In genomic region chr2:134410831-134411231, GRCh38 we compare ENCODE assay signal across 12 cellular contexts.
DNase-seq lines count a peak whose midpoint lies in the region; ATAC-seq, FAIRE-seq and TF ChIP-seq lines count a peak whose summit lies in the region.
"Had no signal": no experiment of that assay in that cellular context is flagged by ENCODE, and none has a peak within 500 bp of the region (broad histone marks: within the 10 kb centered on the region; RNA-seq: fewer than 3 reads in every experiment).

No MANE protein-coding gene starts in this region.

- 72% methylated on average over 4 of the region's 5 CpGs for WGBS in SK-N-SH (ENCODE audit: low lambda C conversion rate)

- H3K9me2 ChIP-seq in DOHH2 (replicated peaks; ENCODE audit: control insufficient read depth, low read length) (no peaks in the 10 kb centered on the region), SK-N-SH (no peaks in the 10 kb centered on the region)

- H3K79me2 ChIP-seq in DOHH2 (ENCODE audit: control insufficient read depth, low read length) = peaks cover 4% of the 10 kb centered on the region; the same call in 1 of the 2 replicates
- H3K79me2 ChIP-seq in SK-N-SH (ENCODE audit: insufficient read depth) = no peaks in the 10 kb centered on the region

- no peak for TF ChIP-seq CTCF in DOHH2 (IDR thresholded peaks at IDR 0.05; ENCODE audit: low read depth, low read length, poor library complexity, severe bottlenecking)
- no peak for TF ChIP-seq CTCF in SK-N-SH (IDR thresholded peaks at IDR 0.05)

- no peaks in the 10 kb centered on the region for H4K20me1 ChIP-seq in DOHH2 (ENCODE audit: control insufficient read depth, insufficient read depth, low read depth, low read length)
- H4K20me1 ChIP-seq in SK-N-SH (ENCODE audit: insufficient read depth) = no peaks in the 10 kb centered on the region

- H3K4me2 ChIP-seq in DOHH2 (ENCODE audit: low read length) = peak overlapping the region; percentile 73
- no peak overlapping the region for H3K4me2 ChIP-seq in SK-N-SH

- H3K9ac ChIP-seq in SK-N-SH = no peak overlapping the region

- POLR2A ChIA-PET in SK-N-SH (lab: Yijun Ruan, JAX) = interaction anchor here (1.1 to 2.5 kb wide), 7 partner anchors 34 to 292 kb away, joined by 4 to 27 read pairs (median 7); no protein-coding TSS in a partner anchor

- no peak for ATAC-seq in HG03521 (IDR thresholded peaks at IDR 0.05; ENCODE audit: unreplicated experiment)

- H3K27ac ChIP-seq in DOHH2 (ENCODE audit: low read depth, low read length) (peak overlapping the region; percentile 87), SK-N-SH (ENCODE audit: low read depth in 2 of 2, low read length in 1 of 2) (peak overlapping the region; percentile 13 to 97; a peak in 2 of 4 replicates)
- H3K27ac ChIP-seq: thoracic aorta had no signal

- H3K4me3 ChIP-seq in DOHH2 (ENCODE audit: low read length) = peak overlapping the region; percentile 54
- H3K4me3 ChIP-seq in SK-N-SH (ENCODE audit: low read depth in 2 of 2, low read length in 1 of 2) = no peak overlapping the region
- H3K4me3 ChIP-seq: thoracic aorta had no signal

- TF ChIP-seq EP300 in SK-N-SH (IDR thresholded peaks at IDR 0.05; ENCODE audit: borderline replicate concordance in 1 of 2, low read depth in 1 of 2, low read length in 1 of 2) = 0 out of 4 replicates have a peak, but pooled peaks of 1 of the 2 experiments have one; percentile 15

- FAIRE-seq in frontal cortex (lab: Jason Lieb, UNC) = no peak

- DNase-seq in SK-N-SH (no peak), foreskin melanocyte (peak; percentile 45), retina (peak; percentile 5), NOMO-1 (lab: John Stamatoyannopoulos, UW; ENCODE audit: unreplicated experiment in 2 of 2) (no peak), frontal cortex (ENCODE audit: low spot score in 2 of 2) (no peak)
- DNase-seq in activated T-cell treated with anti-CD3 and anti-CD28 coated beads, Interleukin-2, amount 50 U/mL, for 1 hour = no peak
- DNase-seq: naive thymus-derived CD8-positive, alpha-beta T cell; NK-92 treated with Interleukin-12 subunit alpha and Interleukin-12 subunit beta, amount 100 ng/mL, for 24 hours; stimulated activated CD4-positive, alpha-beta T cell treated with anti-CD3 and anti-CD28 coated beads, Interleukin-1b, Interleukin-23, amount 100 ng/mL, for 48 hours had no signal

- H3F3A ChIP-seq in DOHH2 (ENCODE audit: control insufficient read depth, insufficient read depth) (peaks cover 9% of the 10 kb centered on the region), SK-N-SH (replicated peaks; ENCODE audit: insufficient read depth) (peaks cover 5% of the 10 kb centered on the region)

- no peak overlapping the region for H2AFZ ChIP-seq in SK-N-SH (ENCODE audit: low read depth)

- peaks cover 35% of the 10 kb centered on the region for H3K4me1 ChIP-seq in DOHH2 (ENCODE audit: control insufficient read depth, low read length)
- H3K4me1 ChIP-seq in SK-N-SH (ENCODE audit: control insufficient read depth in 1 of 2, insufficient read depth in 2 of 2, low read depth in 1 of 2, low read length in 1 of 2) = peaks cover 41 to 43% of the 10 kb centered on the region in 2 experiments

- H3K36me3 ChIP-seq in DOHH2 (ENCODE audit: control insufficient read depth, low read length) = peaks cover 47% of the 10 kb centered on the region
- peaks cover 0 to 5% of the 10 kb centered on the region in 2 experiments for H3K36me3 ChIP-seq in SK-N-SH (replicated peaks in 1 of 2; ENCODE audit: control insufficient read depth in 1 of 2, insufficient read depth in 2 of 2, low read length in 1 of 2)
- H3K36me3 ChIP-seq: thoracic aorta had no signal

- TF ChIP-seq RAD21 in SK-N-SH (IDR thresholded peaks at IDR 0.05; ENCODE audit: low read length) = no peak

- no peaks in the 10 kb centered on the region for H3K27me3 ChIP-seq in DOHH2 (ENCODE audit: control insufficient read depth, low read length)
- H3K27me3 ChIP-seq in SK-N-SH (ENCODE audit: insufficient read depth) = no peaks in the 10 kb centered on the region

- CTCF ChIA-PET in SK-N-SH (lab: Yijun Ruan, JAX) = interaction anchor here (1.1 to 8.7 kb wide), 22 partner anchors 10 to 525 kb away, joined by 3 to 175 read pairs (median 10); partner anchors contain the start of gene MGAT5

- H3K9me3 ChIP-seq in DOHH2 (ENCODE audit: control insufficient read depth, insufficient read depth, low read length) = no peaks in the 10 kb centered on the region
- no peaks in the 10 kb centered on the region for H3K9me3 ChIP-seq in SK-N-SH
- H3K9me3 ChIP-seq: thoracic aorta had no signal

TF ChIP-seq in SK-N-SH, 30 proteins besides CTCF, POLR2A, EP300 and RAD21:
- TF ChIP-seq GABPA (IDR thresholded peaks at IDR 0.05; ENCODE audit: low read depth) (no peak), PBX3 (IDR thresholded peaks at IDR 0.05) (peak; percentile 57; the same call in 1 of the 2 replicates)
TF ChIP-seq in SK-N-SH: peak in this region for 1.

Comparison
In these comparisons a context has a peak if more than half of its experiments do, and no peak if none do; other contexts are left out.
1. DNase-seq: peak in foreskin melanocyte (single experiment) and retina (single experiment); none in SK-N-SH (single experiment), NOMO-1 (0 of 2), activated T-cell treated with anti-CD3 and anti-CD28 coated beads, Interleukin-2, amount 50 U/mL, for 1 hour (single experiment) and frontal cortex (0 of 2).